ENCODE assay signal across 12 cellular contexts in genomic region chr11:96279018-96279417, GRCh38.
DNase-seq lines count a peak whose midpoint lies in the region; ATAC-seq, FAIRE-seq and TF ChIP-seq lines count a peak whose summit lies in the region.
"Had no signal": no experiment of that assay in that cellular context is flagged by ENCODE, and none has a peak within 500 bp of the region (broad histone marks: within the 10 kb centered on the region; RNA-seq: fewer than 3 reads in every experiment).

No MANE protein-coding gene starts in this region.

- no peak overlapping the region for H2AFZ ChIP-seq in GM12878 (ENCODE audit: control insufficient read depth, low read depth, low read length)

- H3K27me3 Mint-ChIP-seq in naive thymus-derived CD8-positive, alpha-beta T cell, result no peaks in the 10 kb centered on the region
- H3K27me3 Mint-ChIP-seq in glutamatergic neuron (ENCODE audit: unreplicated experiment) (no peaks in the 10 kb centered on the region), endothelial cell (ENCODE audit: unreplicated experiment) (no peaks in the 10 kb centered on the region)
- H3K27me3 Mint-ChIP-seq: activated CD4-positive, alpha-beta T cell treated with anti-CD3 and anti-CD28 coated beads, Interleukin-2, amount 10 ng/mL, durations not matched to agents 7 days and 5 days; natural killer cell treated with Interleukin-12 subunit alpha and Interleukin-12 subunit beta and Interleukin-15 and Interleukin-18, amount 100 ng/mL, for 72 hours had no signal

- RAD21 ChIA-PET in GM12878 (lab: Charles Lee; ENCODE audit: unreplicated experiment), result interaction anchor here (0.5 to 4.9 kb wide), 8 partner anchors 12 to 64 kb away, joined by 3 to 27 read pairs (median 5); partner anchors contain the start of gene MAML2

- TF ChIP-seq EP300 in GM12878 (IDR thresholded peaks at IDR 0.05; ENCODE audit: borderline replicate concordance in 1 of 2, control insufficient read depth in 1 of 2, low read depth in 2 of 2, low read length in 2 of 2), result no peak

- no peak for TF ChIP-seq POLR2A in GM12892 (IDR thresholded peaks at IDR 0.05; ENCODE audit: low read depth, low read length)
- no peak for TF ChIP-seq POLR2A in GM12878 (IDR thresholded peaks at IDR 0.05; ENCODE audit: low read depth, low read length)

- peaks cover 0 to 34% (median 6%) of the 10 kb centered on the region in 3 donors for H3K36me3 Mint-ChIP-seq in naive thymus-derived CD8-positive, alpha-beta T cell
- no peaks in the 10 kb centered on the region for H3K36me3 Mint-ChIP-seq in glutamatergic neuron (ENCODE audit: unreplicated experiment)
- H3K36me3 Mint-ChIP-seq in endothelial cell (ENCODE audit: low read depth, unreplicated experiment), result no peaks in the 10 kb centered on the region

- POLR2A ChIA-PET in GM12878 (lab: Charles Lee), result interaction anchor here (2.8 kb wide), 1 partner anchor 10 kb away, joined by 13 read pairs; no protein-coding TSS in a partner anchor
- POLR2A ChIA-PET in naive thymus-derived CD8-positive, alpha-beta T cell (lab: Charles Lee), result interaction anchor here (1.0 to 1.3 kb wide), 2 partner anchors 9 to 52 kb away, joined by 3 read pairs; no protein-coding TSS in a partner anchor

- no peak for TF ChIP-seq RAD21 in GM12878 (IDR thresholded peaks at IDR 0.05; ENCODE audit: insufficient read depth, low read depth, low read length)

- H3K4me1 ChIP-seq in GM12878 (ENCODE audit: control insufficient read depth, insufficient read depth, low read length) (peaks cover 35% of the 10 kb centered on the region), upper lobe of right lung (peaks cover 21% of the 10 kb centered on the region)

- intact Hi-C loops in GM12878 (cut with micrococcal nuclease; ENCODE audit: unreplicated experiment), result no loop called here
- intact Hi-C loops in upper lobe of right lung (cut with DNase I), result no loop called here

- SMC1A ChIA-PET in GM12878 (lab: Charles Lee; ENCODE audit: uncharacterized antibody, unreplicated experiment), result interaction anchor here (0.7 to 5.1 kb wide), 15 partner anchors 8 to 90 kb away, joined by 3 to 64 read pairs (median 5); partner anchors contain the start of gene MAML2

- H3K4me3 Mint-ChIP-seq in naive thymus-derived CD8-positive, alpha-beta T cell, result peak overlapping the region in 8 of 10 donors; percentile 5 to 70 (median 48)
- H3K4me3 Mint-ChIP-seq in glutamatergic neuron (ENCODE audit: unreplicated experiment), result no peak overlapping the region
- no peak overlapping the region for H3K4me3 Mint-ChIP-seq in endothelial cell (ENCODE audit: unreplicated experiment)
- H3K4me3 Mint-ChIP-seq: activated CD4-positive, alpha-beta T cell treated with anti-CD3 and anti-CD28 coated beads, Interleukin-2, amount 10 ng/mL, durations not matched to agents 7 days and 5 days; natural killer cell treated with Interleukin-12 subunit alpha and Interleukin-12 subunit beta and Interleukin-15 and Interleukin-18, amount 100 ng/mL, for 72 hours had no signal

- H3K27ac ChIP-seq in GM12878 (ENCODE audit: control insufficient read depth, insufficient read depth) (peak overlapping the region; percentile 42; the same call in 1 of the 2 replicates), upper lobe of right lung (no peak overlapping the region)

- H3K4me3 ChIP-seq in GM12878 (no peak overlapping the region), upper lobe of right lung (no peak overlapping the region)

- TF ChIP-seq CTCF in GM12878 (IDR thresholded peaks at IDR 0.05 in 2 of 3, conservative IDR thresholded peaks at IDR 0.05 in 1 of 3; ENCODE audit: control insufficient read depth in 2 of 3, extremely low read depth in 1 of 3, insufficient read depth in 1 of 3, low read depth in 3 of 3, low read length in 3 of 3) (no peak), upper lobe of right lung (IDR thresholded peaks at IDR 0.05) (no peak), glutamatergic neuron (IDR thresholded peaks at IDR 0.05; ENCODE audit: partially characterized antibody, unreplicated experiment) (no peak), endothelial cell (IDR thresholded peaks at IDR 0.05; ENCODE audit: unreplicated experiment) (no peak)

- H3K9me3 ChIP-seq in GM12878 (replicated peaks; ENCODE audit: control insufficient read depth, insufficient read depth, low read length) (no peaks in the 10 kb centered on the region; the same call in 1 of the 3 replicates), upper lobe of right lung (no peaks in the 10 kb centered on the region)
- H3K9me3 ChIP-seq: Caco-2 had no signal

- H3K9me3 Mint-ChIP-seq in naive thymus-derived CD8-positive, alpha-beta T cell, result no peaks in the 10 kb centered on the region
- H3K9me3 Mint-ChIP-seq in glutamatergic neuron (ENCODE audit: unreplicated experiment) (no peaks in the 10 kb centered on the region), endothelial cell (ENCODE audit: unreplicated experiment) (no peaks in the 10 kb centered on the region)
- H3K9me3 Mint-ChIP-seq: activated CD4-positive, alpha-beta T cell treated with anti-CD3 and anti-CD28 coated beads, Interleukin-2, amount 10 ng/mL, durations not matched to agents 7 days and 5 days had no signal

- H3K4me1 Mint-ChIP-seq in naive thymus-derived CD8-positive, alpha-beta T cell, result peaks cover 35 to 74% (median 69%) of the 10 kb centered on the region in 4 donors
- H3K4me1 Mint-ChIP-seq in glutamatergic neuron (ENCODE audit: low read depth, unreplicated experiment) (no peaks in the 10 kb centered on the region), endothelial cell (ENCODE audit: unreplicated experiment) (no peaks in the 10 kb centered on the region)

- in situ Hi-C loops in GM12878 (cut with MboI), result no loop called here

- H3K27me3 ChIP-seq in GM12878 (replicated peaks in 1 of 2; ENCODE audit: control insufficient read depth in 2 of 2, insufficient read depth in 2 of 2, low read length in 1 of 2), result no peaks in the 10 kb centered on the region
- no peaks in the 10 kb centered on the region for H3K27me3 ChIP-seq in upper lobe of right lung

- FAIRE-seq in GM12892 (lab: Jason Lieb, UNC) (peak; percentile 46), GM12878 (lab: Jason Lieb, UNC) (no peak)

- peaks cover 49% of the 10 kb centered on the region for H3K79me2 ChIP-seq in GM12878 (ENCODE audit: control insufficient read depth, insufficient read depth, low read length)

- H3K36me3 ChIP-seq in GM12878 (ENCODE audit: control insufficient read depth in 2 of 2, insufficient read depth in 2 of 2, low read length in 1 of 2) (no peaks in the 10 kb centered on the region; a peak in 1 of 4 replicates), upper lobe of right lung (no peaks in the 10 kb centered on the region)

- H4K20me1 ChIP-seq in GM12878 (ENCODE audit: control insufficient read depth, insufficient read depth), result no peaks in the 10 kb centered on the region

- H3K27ac Mint-ChIP-seq in naive thymus-derived CD8-positive, alpha-beta T cell, result peak overlapping the region; percentile 13 to 87 (median 73)
- H3K27ac Mint-ChIP-seq in glutamatergic neuron (ENCODE audit: unreplicated experiment), result no peak overlapping the region
- no peak overlapping the region for H3K27ac Mint-ChIP-seq in endothelial cell (ENCODE audit: unreplicated experiment)

- 92% methylated on average over 3 of the region's 3 CpGs for WGBS in GM12878 (ENCODE audit: insufficient coverage, insufficient replicate concordance, low lambda C conversion rate, missing lambda C conversion rate)

- CTCF ChIA-PET in GM12878 (lab: Yijun Ruan, JAX), result interaction anchor here (0.6 to 6.1 kb wide), 8 partner anchors 9 to 443 kb away, joined by 3 to 39 read pairs (median 4); partner anchors contain the start of gene MAML2

- ATAC-seq in HG02759 (IDR thresholded peaks at IDR 0.05; ENCODE audit: unreplicated experiment) (peak; percentile 42), GM12878 (peak; percentile 71), upper lobe of right lung (no peak), GM18907 (IDR thresholded peaks at IDR 0.05; ENCODE audit: unreplicated experiment) (no peak)
- ATAC-seq in naive thymus-derived CD8-positive, alpha-beta T cell, result peak in 1 of 2 donors; percentile 31

- no peak overlapping the region for H3K9ac ChIP-seq in GM12878 (ENCODE audit: control insufficient read depth, insufficient read depth, low read length)

- no TSS peak for BruUV-seq in GM12878 (replicated peaks; lab: Mats Ljungman, UMichigan)

- no peak overlapping the region for H3K4me2 ChIP-seq in GM12878 (ENCODE audit: control insufficient read depth, insufficient read depth)

- DNase-seq in GM12892 (ENCODE audit: insufficient read length) (no peak), GM12878 (ENCODE audit: low read depth, low spot score) (no peak), upper lobe of right lung (no peak), glutamatergic neuron (no peak), endothelial cell (ENCODE audit: low spot score) (no peak)
- DNase-seq in naive thymus-derived CD8-positive, alpha-beta T cell, result no peak
- DNase-seq: activated CD4-positive, alpha-beta T cell treated with anti-CD3 and anti-CD28 coated beads, Interleukin-2, amount 10 ng/mL, durations not matched to agents 7 days and 5 days; anterior cingulate cortex; Caco-2 had no signal

TF ChIP-seq in GM12878, 131 proteins besides CTCF, POLR2A, EP300 and RAD21:
- TF ChIP-seq SREBF1 (IDR thresholded peaks at IDR 0.05; ENCODE audit: low read length) (no peak), HDAC2 (IDR thresholded peaks at IDR 0.05) (no peak), PKNOX1 (IDR thresholded peaks at IDR 0.05) (peak; percentile 75), ESRRA (IDR thresholded peaks at IDR 0.05; ENCODE audit: low read length) (no peak)

Comparison
In these comparisons a context has a peak if more than half of its experiments do, and no peak if none do; other contexts are left out.
1. ATAC-seq: peak in HG02759 (single experiment) and GM12878 (single experiment); none in upper lobe of right lung (single experiment) and GM18907 (single experiment).
2. H3K27ac Mint-ChIP-seq: peak in naive thymus-derived CD8-positive, alpha-beta T cell (10 of 10); none in glutamatergic neuron (single experiment) and endothelial cell (single experiment).
3. H3K4me3 Mint-ChIP-seq: peak in naive thymus-derived CD8-positive, alpha-beta T cell (8 of 10); none in glutamatergic neuron (single experiment) and endothelial cell (single experiment).